ENCODE assay signal across 16 cellular contexts in the genomic region with DNA sequence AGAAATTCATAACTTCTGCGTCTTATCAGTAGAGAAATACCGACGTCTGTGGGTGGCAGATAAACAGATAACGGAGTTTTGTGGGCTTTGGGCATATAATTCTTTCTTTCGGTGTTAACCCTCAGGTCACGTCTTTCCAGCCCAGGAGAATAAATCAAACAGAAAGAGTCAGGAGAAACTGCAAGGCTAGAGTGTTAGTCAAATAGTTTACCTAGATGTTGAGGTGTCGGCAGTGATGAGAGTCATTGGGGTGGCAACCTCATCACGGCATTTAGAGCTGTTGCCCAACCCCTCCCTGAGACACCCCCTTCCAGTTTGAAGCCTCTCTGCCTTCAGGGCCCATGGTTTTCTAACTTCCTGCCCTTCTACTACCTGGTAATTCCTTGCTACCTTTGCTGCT. TPM values are rescaled to one million over a fixed set of nuclear protein-coding genes. Genes with fewer than 3 reads are reported as not detected.
DNase-seq lines count a peak whose midpoint lies in the region; ATAC-seq and TF ChIP-seq lines count a peak whose summit lies in the region.
"Had no signal": no experiment of that assay in that cellular context is flagged by ENCODE, and none has a peak within 500 bp of the region (broad histone marks: within the 10 kb centered on the region; RNA-seq: fewer than 3 reads in every experiment).

No MANE protein-coding gene starts in this region.

- peaks cover 7% of the 10 kb centered on the region; the same call in 1 of the 2 replicates for H3K9me2 ChIP-seq in GM23338 (ENCODE audit: insufficient read depth)

- no peaks in the 10 kb centered on the region for H3K36me3 Mint-ChIP-seq in GM23338 (ENCODE audit: low read depth)
- peaks cover 48% of the 10 kb centered on the region for H3K36me3 Mint-ChIP-seq in activated naive CD8-positive, alpha-beta T cell treated with anti-CD3 and anti-CD28 coated beads for 36 hours

- no peaks in the 10 kb centered on the region for H3F3A ChIP-seq in GM23338 (replicated peaks; ENCODE audit: low read depth)

- H3K4me3 ChIP-seq in GM23338 = no peak overlapping the region
- no peak overlapping the region for H3K4me3 ChIP-seq in psoas muscle
- H3K4me3 ChIP-seq: breast epithelium, ovary, vagina had no signal

- H4K20me1 ChIP-seq in GM23338 (replicated peaks; ENCODE audit: insufficient read depth) = no peaks in the 10 kb centered on the region

- H3K27me3 Mint-ChIP-seq in GM23338 (ENCODE audit: insufficient read depth, low read depth, poor library complexity) = peaks cover 3% of the 10 kb centered on the region
- H3K27me3 Mint-ChIP-seq in activated naive CD8-positive, alpha-beta T cell treated with anti-CD3 and anti-CD28 coated beads for 36 hours = no peaks in the 10 kb centered on the region

- no peak overlapping the region for H3K4me2 ChIP-seq in GM23338

- H3K36me3 ChIP-seq in GM23338 (ENCODE audit: insufficient read depth) (no peaks in the 10 kb centered on the region; the same call in 1 of the 2 replicates), psoas muscle (ENCODE audit: insufficient read depth in 1 of 2, low read depth in 1 of 2) (no peaks in the 10 kb centered on the region)
- H3K36me3 ChIP-seq: breast epithelium, ovary, vagina had no signal

- H3K4me1 Mint-ChIP-seq in GM23338 = peaks cover 5% of the 10 kb centered on the region
- H3K4me1 Mint-ChIP-seq in activated naive CD8-positive, alpha-beta T cell treated with anti-CD3 and anti-CD28 coated beads for 36 hours = peaks cover 75% of the 10 kb centered on the region

- H3K4me1 ChIP-seq in GM23338 (ENCODE audit: insufficient read depth) (no peaks in the 10 kb centered on the region), psoas muscle (peaks cover 2% of the 10 kb centered on the region)
- H3K4me1 ChIP-seq: breast epithelium had no signal

- no peak for ATAC-seq in GM23338
- ATAC-seq in psoas muscle = no peak
- no peak for ATAC-seq in GM19328 (IDR thresholded peaks at IDR 0.05; ENCODE audit: unreplicated experiment)

- H2AFZ ChIP-seq in GM23338 = peak overlapping the region; percentile 90; the same call in 1 of the 2 replicates

- TF ChIP-seq CTCF in GM23338 (conservative IDR thresholded peaks at IDR 0.05; ENCODE audit: low read depth in 2 of 2) = no peak
- no peak for TF ChIP-seq CTCF in psoas muscle (IDR thresholded peaks at IDR 0.05)
- TF ChIP-seq CTCF in GM20000 (IDR thresholded peaks at IDR 0.05; ENCODE audit: extremely low read depth, missing control alignments) = no peak

- no peak overlapping the region for H3K4me3 Mint-ChIP-seq in GM23338
- peak overlapping the region; percentile 89 for H3K4me3 Mint-ChIP-seq in activated naive CD8-positive, alpha-beta T cell treated with anti-CD3 and anti-CD28 coated beads for 36 hours
- H3K4me3 Mint-ChIP-seq: endodermal cell had no signal

- H3K27ac Mint-ChIP-seq in GM23338 = no peak overlapping the region
- peak overlapping the region; percentile 97 for H3K27ac Mint-ChIP-seq in activated naive CD8-positive, alpha-beta T cell treated with anti-CD3 and anti-CD28 coated beads for 36 hours
- H3K27ac Mint-ChIP-seq: endodermal cell had no signal

- no peak overlapping the region for H3K27ac ChIP-seq in GM23338 (ENCODE audit: low read depth)
- no peak overlapping the region for H3K27ac ChIP-seq in psoas muscle
- H3K27ac ChIP-seq: breast epithelium, ovary, vagina had no signal

- 84 to 93% (median 90%) methylated on average over 8 of the region's 8 CpGs for WGBS in psoas muscle, 3 donors

- H3K9me3 Mint-ChIP-seq in GM23338 = peaks cover 4% of the 10 kb centered on the region; the same call in 2 of the 3 replicates
- H3K9me3 Mint-ChIP-seq in activated naive CD8-positive, alpha-beta T cell treated with anti-CD3 and anti-CD28 coated beads for 36 hours = peaks cover 20% of the 10 kb centered on the region
- H3K9me3 Mint-ChIP-seq: endodermal cell had no signal

- H3K9me3 ChIP-seq in psoas muscle = no peaks in the 10 kb centered on the region
- H3K9me3 ChIP-seq: breast epithelium, ovary, vagina had no signal

- H3K79me2 ChIP-seq in GM23338 (replicated peaks; ENCODE audit: insufficient read depth) = no peaks in the 10 kb centered on the region

- no peak for DNase-seq in GM23338 (ENCODE audit: low spot score)
- peak; percentile 32 for DNase-seq in activated CD4-positive, alpha-beta T cell treated with anti-CD3 and anti-CD28 coated beads, Interleukin-2, amount 50 U/mL, for 1 hour
- DNase-seq in activated naive CD8-positive, alpha-beta T cell treated with anti-CD3 and anti-CD28 coated beads for 36 hours = peak; percentile 57
- peak; percentile 33 to 52 for DNase-seq in stimulated activated CD4-positive, alpha-beta T cell treated with anti-CD3 and anti-CD28 coated beads, Interleukin-2, amount 100 ng/mL, for 48 hours
- DNase-seq in psoas muscle = no peak
- DNase-seq in GM20000 (ENCODE audit: low spot score) = no peak
- no peak for DNase-seq in D341Med (ENCODE audit: low spot score)
- DNase-seq: endodermal cell, KG1, NCI-H1436 treated with DMSO at 0.1 percent for 48 hours, ovary, Right ventricle myocardium superior, T-helper 9 cell had no signal

- intact Hi-C loops in psoas muscle (cut with DNase I) = no loop called here

- H3K27me3 ChIP-seq in GM23338 (ENCODE audit: insufficient read depth) (no peaks in the 10 kb centered on the region), psoas muscle (ENCODE audit: insufficient read depth in 3 of 3, low read length in 2 of 3) (no peaks in the 10 kb centered on the region)
- H3K27me3 ChIP-seq: breast epithelium, ovary, vagina had no signal

TF ChIP-seq in GM23338, 12 proteins besides CTCF, POLR2A, EP300 and RAD21:
- TF ChIP-seq ZNF331 (CRISPR knock-in tag; IDR thresholded peaks at IDR 0.05; ENCODE audit: low read depth) (no peak), ZNF114 (CRISPR knock-in tag; IDR thresholded peaks at IDR 0.05) (no peak), STAT1 (IDR thresholded peaks at IDR 0.05; ENCODE audit: unreplicated experiment) (no peak), EZH2phosphoT487 (IDR thresholded peaks at IDR 0.05; ENCODE audit: unreplicated experiment) (no peak), CREB1 (CRISPR knock-in tag; IDR thresholded peaks at IDR 0.05; ENCODE audit: low read depth) (no peak), JUNB (IDR thresholded peaks at IDR 0.05; ENCODE audit: unreplicated experiment) (no peak)
- TF ChIP-seq, protein P1, sequence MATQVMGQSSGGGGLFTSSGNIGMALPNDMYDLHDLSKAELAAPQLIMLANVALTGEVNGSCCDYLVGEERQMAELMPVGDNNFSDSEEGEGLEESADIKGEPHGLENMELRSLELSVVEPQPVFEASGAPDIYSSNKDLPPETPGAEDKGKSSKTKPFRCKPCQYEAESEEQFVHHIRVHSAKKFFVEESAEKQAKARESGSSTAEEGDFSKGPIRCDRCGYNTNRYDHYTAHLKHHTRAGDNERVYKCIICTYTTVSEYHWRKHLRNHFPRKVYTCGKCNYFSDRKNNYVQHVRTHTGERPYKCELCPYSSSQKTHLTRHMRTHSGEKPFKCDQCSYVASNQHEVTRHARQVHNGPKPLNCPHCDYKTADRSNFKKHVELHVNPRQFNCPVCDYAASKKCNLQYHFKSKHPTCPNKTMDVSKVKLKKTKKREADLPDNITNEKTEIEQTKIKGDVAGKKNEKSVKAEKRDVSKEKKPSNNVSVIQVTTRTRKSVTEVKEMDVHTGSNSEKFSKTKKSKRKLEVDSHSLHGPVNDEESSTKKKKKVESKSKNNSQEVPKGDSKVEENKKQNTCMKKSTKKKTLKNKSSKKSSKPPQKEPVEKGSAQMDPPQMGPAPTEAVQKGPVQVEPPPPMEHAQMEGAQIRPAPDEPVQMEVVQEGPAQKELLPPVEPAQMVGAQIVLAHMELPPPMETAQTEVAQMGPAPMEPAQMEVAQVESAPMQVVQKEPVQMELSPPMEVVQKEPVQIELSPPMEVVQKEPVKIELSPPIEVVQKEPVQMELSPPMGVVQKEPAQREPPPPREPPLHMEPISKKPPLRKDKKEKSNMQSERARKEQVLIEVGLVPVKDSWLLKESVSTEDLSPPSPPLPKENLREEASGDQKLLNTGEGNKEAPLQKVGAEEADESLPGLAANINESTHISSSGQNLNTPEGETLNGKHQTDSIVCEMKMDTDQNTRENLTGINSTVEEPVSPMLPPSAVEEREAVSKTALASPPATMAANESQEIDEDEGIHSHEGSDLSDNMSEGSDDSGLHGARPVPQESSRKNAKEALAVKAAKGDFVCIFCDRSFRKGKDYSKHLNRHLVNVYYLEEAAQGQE (IDR thresholded peaks at IDR 0.05; ENCODE audit: unreplicated experiment) = no peak

RNA-seq across cellular contexts. Expression of a gene that starts 49.5 kb away (rescaled TPM):
- total RNA-seq in GM23338 (2014; rRNA removed; shearing (Covaris generic)) = not detected in 2 replicates
- polyA plus RNA-seq in GM23338 (2016; fragmentation: Nextera tagmentation; extraction: Ambion mirVana) (not detected in 2 replicates), psoas muscle (under 1 TPM in 2 of 3 donors, not detected in 1; 0.08 TPM)
- total RNA-seq in activated naive CD8-positive, alpha-beta T cell treated with anti-CD3 and anti-CD28 coated beads for 36 hours = 10 to 100 TPM; 29.1 to 31.5 TPM
- not detected for total RNA-seq in psoas muscle
- total RNA-seq: Right ventricle myocardium superior, vagina had no signal

Comparison
In these comparisons a context has a peak if more than half of its experiments do, and no peak if none do; other contexts are left out.
1. DNase-seq: peak in activated CD4-positive, alpha-beta T cell treated with anti-CD3 and anti-CD28 coated beads, Interleukin-2, amount 50 U/mL, for 1 hour (single experiment), activated naive CD8-positive, alpha-beta T cell treated with anti-CD3 and anti-CD28 coated beads for 36 hours (single experiment) and stimulated activated CD4-positive, alpha-beta T cell treated with anti-CD3 and anti-CD28 coated beads, Interleukin-2, amount 100 ng/mL, for 48 hours (2 of 2); none in GM23338 (single experiment), psoas muscle (0 of 2), GM20000 (single experiment) and D341Med (single experiment).
2. RNA of a gene that starts 49.5 kb away (total RNA-seq): 29.1 to 31.5 TPM in activated naive CD8-positive, alpha-beta T cell treated with anti-CD3 and anti-CD28 coated beads for 36 hours; not detected in psoas muscle and not detected in GM23338; every median in the first group is over 10 times any median in the second.